1 cellular context compared by ENCODE assay signal in genomic region chr4:146647615-146648383, GRCh38.
TF ChIP-seq lines count a peak whose summit lies in the region.

No MANE protein-coding gene starts in this region.

TF ChIP-seq in SK-N-SH, 30 proteins besides CTCF, POLR2A, EP300 and RAD21 (continued from another document):
- TF ChIP-seq ZBTB33 (IDR thresholded peaks at IDR 0.05; ENCODE audit: borderline replicate concordance, low read depth) (no peak), FOSL2 (IDR thresholded peaks at IDR 0.05; ENCODE audit: borderline replicate concordance, low read depth) (no peak), EZH2phosphoT487 (IDR thresholded peaks at IDR 0.05; ENCODE audit: borderline replicate concordance, low read depth) (no peak), RCOR1 (IDR thresholded peaks at IDR 0.05; ENCODE audit: low read length) (no peak), SIN3A (IDR thresholded peaks at IDR 0.05; ENCODE audit: borderline replicate concordance, low read depth, low read length) (no peak), RXRA (IDR thresholded peaks at IDR 0.05; ENCODE audit: borderline replicate concordance, low read depth) (no peak), TCF12 (IDR thresholded peaks at IDR 0.05) (no peak), GABPA (IDR thresholded peaks at IDR 0.05; ENCODE audit: low read depth) (no peak), POLR2AphosphoS5 (IDR thresholded peaks at IDR 0.05; ENCODE audit: low read depth, low read length) (no peak), IRF3 (IDR thresholded peaks at IDR 0.05; ENCODE audit: low read depth, low read length) (no peak), SMC3 (IDR thresholded peaks at IDR 0.05; ENCODE audit: low read depth, low read length) (no peak), MAX (IDR thresholded peaks at IDR 0.05; ENCODE audit: low read depth) (no peak)
